ENCODE assay signal across 8 cellular contexts in genomic region chr20:20860078-20860806, GRCh38.
A peak's percentile ranks its signal among the peaks of the same experiment; 100 is the strongest.
DNase-seq lines count a peak whose midpoint lies in the region; ATAC-seq, FAIRE-seq and TF ChIP-seq lines count a peak whose summit lies in the region.

No MANE protein-coding gene starts in this region.

- TF ChIP-seq RAD21 in A549 (conservative IDR thresholded peaks at IDR 0.05 in 1 of 2, IDR thresholded peaks at IDR 0.05 in 1 of 2) = peak; percentile 81 to 88

- H3K4me3 ChIP-seq in A549 = no peak overlapping the region
- H3K4me3 ChIP-seq in WI38 (ENCODE audit: low read depth, low read length) = no peak overlapping the region
- H3K4me3 ChIP-seq in bronchial epithelial cell (ENCODE audit: low read depth, low read length) = no peak overlapping the region
- H3K4me3 ChIP-seq in keratinocyte (ENCODE audit: control insufficient read depth in 2 of 3, extremely low read depth in 1 of 3, insufficient read depth in 2 of 3, low read depth in 1 of 3, low read length in 3 of 3) = no peak overlapping the region

- no peaks in the 10 kb centered on the region for H3K9me3 ChIP-seq in A549
- H3K9me3 ChIP-seq in keratinocyte (ENCODE audit: control insufficient read depth, low read depth, low read length) = no peaks in the 10 kb centered on the region

- H3K27me3 ChIP-seq in bronchial epithelial cell (ENCODE audit: control insufficient read depth, insufficient read depth, low read length) (no peaks in the 10 kb centered on the region), keratinocyte (ENCODE audit: control insufficient read depth, extremely low read depth, insufficient read depth, low read length) (no peaks in the 10 kb centered on the region)

- H3K79me2 ChIP-seq in keratinocyte (ENCODE audit: control insufficient read depth, insufficient read depth, low read length) = no peaks in the 10 kb centered on the region

- H3K27ac ChIP-seq in A549 (no peak overlapping the region), keratinocyte (ENCODE audit: control insufficient read depth, insufficient read depth, low read length) (no peak overlapping the region)

- no peak for TF ChIP-seq EP300 in A549 (IDR thresholded peaks at IDR 0.05)

- DNase-seq in A549 (ENCODE audit: low read depth in 1 of 2, low spot score in 1 of 2) (peak; percentile 87 to 92), NCI-H226 (peak; percentile 66), bronchial epithelial cell (ENCODE audit: low read depth) (peak; percentile 78), keratinocyte (ENCODE audit: low read depth, low spot score) (peak; percentile 56)
- peak; percentile 81 to 92 (median 85) for DNase-seq in stimulated activated CD4-positive, alpha-beta T cell treated with anti-CD3 and anti-CD28 coated beads, Interleukin-1b, Interleukin-23, amount 100 ng/mL, for 24 hours (ENCODE audit: low read depth in 4 of 4, low spot score in 1 of 4)

- POLR2A ChIA-PET in A549 (lab: Yijun Ruan, JAX) = no interaction called here

- H3K36me3 ChIP-seq in bronchial epithelial cell (ENCODE audit: control insufficient read depth, insufficient read depth, low read length) = no peaks in the 10 kb centered on the region
- H3K36me3 ChIP-seq in keratinocyte (ENCODE audit: control insufficient read depth in 2 of 2, extremely low read depth in 1 of 2, insufficient read depth in 2 of 2, low read length in 2 of 2) = no peaks in the 10 kb centered on the region

- H3K4me2 ChIP-seq in A549 (no peak overlapping the region), keratinocyte (ENCODE audit: control insufficient read depth, extremely low read depth, insufficient read depth, low read depth, low read length) (no peak overlapping the region)

- CTCF ChIA-PET in A549 (lab: Yijun Ruan, JAX) = interaction anchor here (0.6 to 5.7 kb wide), 74 partner anchors 8 to 859 kb away, joined by 3 to 128 read pairs (median 4); partner anchors contain the start of genes KIZ and NKX2-2

- no peaks in the 10 kb centered on the region for H3K9me1 ChIP-seq in keratinocyte (ENCODE audit: control insufficient read depth, extremely low read depth, insufficient read depth, low read length)

- dilution Hi-C loops in keratinocyte (cut with MboI; ENCODE audit: extremely low pct_ligation_motif_present, low sequenced_read_pairs) = no loop called here

- H3K9ac ChIP-seq in keratinocyte (ENCODE audit: control insufficient read depth, extremely low read depth, insufficient read depth, low read length) = no peak overlapping the region

- TF ChIP-seq POLR2A in A549 (IDR thresholded peaks at IDR 0.05; ENCODE audit: low read length) = no peak

- no peaks in the 10 kb centered on the region for H4K20me1 ChIP-seq in keratinocyte (ENCODE audit: control insufficient read depth, extremely low read depth, insufficient read depth, low read length)

- 14% methylated on average over 8 of the region's 8 CpGs for WGBS in A549 (ENCODE audit: missing lambda C conversion rate)

- H3K4me1 ChIP-seq in A549 (no peaks in the 10 kb centered on the region), keratinocyte (ENCODE audit: control insufficient read depth, extremely low read depth, insufficient read depth, low read length) (no peaks in the 10 kb centered on the region)

- TF ChIP-seq CTCF in A549 (IDR thresholded peaks at IDR 0.05) (peak; percentile 95), WI38 (IDR thresholded peaks at IDR 0.05; ENCODE audit: low read depth, low read length) (peak; percentile 78), bronchial epithelial cell (IDR thresholded peaks at IDR 0.05; ENCODE audit: insufficient read depth, low read length, severe bottlenecking) (peak; percentile 85), keratinocyte (optimal IDR thresholded peaks at IDR 0.05 in 1 of 3, IDR thresholded peaks at IDR 0.05 in 1 of 3, conservative IDR thresholded peaks at IDR 0.05 in 1 of 3; ENCODE audit: extremely low read depth in 1 of 3, insufficient read depth in 2 of 3, low read length in 3 of 3) (peak; percentile 90 to 94 (median 92))

- FAIRE-seq in A549 (lab: Jason Lieb, UNC) (peak; percentile 78), bronchial epithelial cell (lab: Jason Lieb, UNC) (peak; percentile 75), keratinocyte (lab: Jason Lieb, UNC) (no peak)

- peak; percentile 93 to 97 for ATAC-seq in A549
- peak; percentile 67 for ATAC-seq in GM18517 (IDR thresholded peaks at IDR 0.05; ENCODE audit: unreplicated experiment)
- ATAC-seq in HG03280 (IDR thresholded peaks at IDR 0.05; ENCODE audit: unreplicated experiment) = peak; percentile 82

- no peak overlapping the region for H2AFZ ChIP-seq in keratinocyte (ENCODE audit: control insufficient read depth, low read length)

TF ChIP-seq in A549, 52 proteins besides CTCF, POLR2A, EP300 and RAD21:
- TF ChIP-seq SMC3 (IDR thresholded peaks at IDR 0.05) = peak; percentile 87
- no peak for TF ChIP-seq RNF2 (IDR thresholded peaks at IDR 0.05; ENCODE audit: borderline replicate concordance, low read depth)
- peak; percentile 53 for TF ChIP-seq MAFK (IDR thresholded peaks at IDR 0.05; ENCODE audit: partially characterized antibody)
